In the genomic region with DNA sequence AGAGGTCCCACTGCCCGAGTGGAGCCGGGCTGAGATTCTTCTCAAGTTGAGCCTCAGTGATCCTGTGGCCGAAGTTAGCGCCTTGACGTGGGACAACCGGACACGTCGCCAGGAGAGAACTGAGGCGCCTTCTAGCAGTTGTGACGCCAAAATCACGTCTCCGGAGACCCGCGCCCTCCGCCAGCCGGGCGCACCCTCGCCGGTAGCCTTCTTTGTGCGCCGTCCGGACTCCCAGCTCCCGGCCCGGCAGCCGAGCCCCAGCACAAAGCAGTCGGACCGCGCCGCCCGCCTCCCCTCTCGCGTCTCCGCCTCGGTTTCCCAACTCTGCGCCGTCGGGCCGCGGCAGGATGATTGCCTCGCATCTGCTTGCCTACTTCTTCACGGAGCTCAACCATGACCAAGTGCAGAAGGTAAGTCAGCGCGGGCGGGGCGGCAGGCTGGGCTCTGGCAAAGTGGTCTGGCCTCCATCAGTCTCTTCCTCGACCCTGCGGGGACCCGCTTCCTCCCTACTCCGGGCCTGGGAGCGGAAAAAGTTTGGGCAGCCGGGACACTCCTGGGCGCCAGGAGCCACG, we compare ENCODE assay signal across 8 cellular contexts. TPM values are rescaled to one million over a fixed set of nuclear protein-coding genes. Genes with fewer than 3 reads are reported as not detected.
DNase-seq lines count a peak whose midpoint lies in the region; ATAC-seq and TF ChIP-seq lines count a peak whose summit lies in the region.
"Not testable (repeated sequence)": the region's sequence is repeated elsewhere in the genome, so short reads cannot be mapped to it uniquely, and the experiment has no call there.

No MANE protein-coding gene starts in this region.

- ATAC-seq in GM21529 (IDR thresholded peaks at IDR 0.05; ENCODE audit: unreplicated experiment) (peak; percentile 6), HG03432 (IDR thresholded peaks at IDR 0.05; ENCODE audit: unreplicated experiment) (peak; percentile 2), esophagus mucosa (peak; percentile 2)

- not testable (repeated sequence) for TF ChIP-seq CTCF in mesothelial cell of epicardium (IDR thresholded peaks at IDR 0.05; ENCODE audit: unreplicated experiment)

- peak overlapping the region; percentile 92 for H3K27ac Mint-ChIP-seq in mesothelial cell of epicardium

- H3K4me1 Mint-ChIP-seq in mesothelial cell of epicardium: peaks cover 16% of the 10 kb centered on the region

- not testable (repeated sequence) for H3K36me3 Mint-ChIP-seq in mesothelial cell of epicardium

- in situ Hi-C loops in Caki2 (cut with HindIII; ENCODE audit: low pct_unique_long_range_greater_than_20kb, low sequenced_read_pairs): not testable (repeated sequence)

- not testable (repeated sequence) for H3K9me3 Mint-ChIP-seq in mesothelial cell of epicardium

- DNase-seq in Caki2 (ENCODE audit: low read depth) (peak; percentile 55), RKO (ENCODE audit: low spot score) (peak; percentile 32), mesothelial cell of epicardium (ENCODE audit: low spot score in 2 of 2, unreplicated experiment in 2 of 2) (peak in 1 of 2 experiments; percentile 65)
- DNase-seq in activated naive CD4-positive, alpha-beta T cell (lab: John Stamatoyannopoulos, UW): peak; percentile 13 to 48 (median 23)
- DNase-seq in stimulated activated CD4-positive, alpha-beta T cell treated with anti-CD3 and anti-CD28 coated beads, Interleukin-4, amount 100 ng/mL, for 24 hours: peak; percentile 29

- peak overlapping the region; percentile 89 for H3K4me3 Mint-ChIP-seq in mesothelial cell of epicardium

- H3K27me3 Mint-ChIP-seq in mesothelial cell of epicardium (ENCODE audit: low read depth): peaks cover 31% of the 10 kb centered on the region

RNA-seq across cellular contexts. Expression of a gene that starts 0.4 kb away (rescaled TPM):
- total RNA-seq in Caki2 (2014; rRNA removed; shearing (Covaris generic); ENCODE audit: low replicate concordance): 37.4 and 45.6 TPM in 2 replicates
- total RNA-seq in esophagus mucosa (37.4 TPM), mesothelial cell of epicardium (16.6 to 17.7 TPM (median 16.9 TPM) in 3 replicates)
